ENCODE assay signal across 13 cellular contexts in genomic region chr4:17595471-17596005, GRCh38. TPM values are rescaled to one million over a fixed set of nuclear protein-coding genes. Genes with fewer than 3 reads are reported as not detected.
DNase-seq lines count a peak whose midpoint lies in the region; ATAC-seq, FAIRE-seq and TF ChIP-seq lines count a peak whose summit lies in the region.
"Had no signal": no experiment of that assay in that cellular context is flagged by ENCODE, and none has a peak within 500 bp of the region (broad histone marks: within the 10 kb centered on the region; RNA-seq: fewer than 3 reads in every experiment).

No MANE protein-coding gene starts in this region.

- H3K18ac ChIP-seq in H9 (ENCODE audit: insufficient read length, low read depth, low read length), result no peak overlapping the region

- H3K27me3 Mint-ChIP-seq in H9 (ENCODE audit: low read depth), result no peaks in the 10 kb centered on the region
- H3K27me3 Mint-ChIP-seq: type B pancreatic cell had no signal

- H3K27me3 ChIP-seq in right lobe of liver, result no peaks in the 10 kb centered on the region
- H3K27me3 ChIP-seq in HepG2 (ENCODE audit: control insufficient read depth in 1 of 2, insufficient read depth in 2 of 2, low read length in 2 of 2), result no peaks in the 10 kb centered on the region
- H3K27me3 ChIP-seq in H9 (ENCODE audit: insufficient read depth, low read length), result no peaks in the 10 kb centered on the region
- H3K27me3 ChIP-seq: adrenal gland had no signal

- H3K36me3 ChIP-seq in right lobe of liver (peaks cover 16 to 96% (median 47%) of the 10 kb centered on the region in 4 donors), HepG2 (replicated peaks in 1 of 2; ENCODE audit: control insufficient read depth in 1 of 2, insufficient read depth in 2 of 2, low read length in 2 of 2) (peaks cover 32 to 83% of the 10 kb centered on the region in 2 experiments)

- H4K20me1 ChIP-seq in HepG2 (ENCODE audit: insufficient read depth, low read length) (no peaks in the 10 kb centered on the region), H9 (ENCODE audit: control insufficient read depth, insufficient read depth, insufficient read length) (no peaks in the 10 kb centered on the region)

- H3K56ac ChIP-seq in H9 (ENCODE audit: insufficient read length, low read depth, low read length), result no peak overlapping the region

- no peak overlapping the region for H2AK5ac ChIP-seq in H9 (ENCODE audit: insufficient read length, low read length)

- in situ Hi-C loops in HepG2 (cut with HindIII; ENCODE audit: extremely low pct_ligation_motif_present, low pct_unique_long_range_greater_than_20kb), result no loop called here

- H3K9ac ChIP-seq in HepG2 (ENCODE audit: insufficient read depth, low read depth, low read length) (no peak overlapping the region), H9 (ENCODE audit: extremely low read depth, insufficient read length, low read length) (no peak overlapping the region)

- H4K8ac ChIP-seq in H9 (replicated peaks; ENCODE audit: insufficient read length, low read depth, low read length), result no peak overlapping the region

- H3K79me2 ChIP-seq in HepG2 (ENCODE audit: insufficient read depth, low read length) (peaks cover 6% of the 10 kb centered on the region), H9 (ENCODE audit: insufficient read depth, low read length) (no peaks in the 10 kb centered on the region)

- no peak overlapping the region for H2BK15ac ChIP-seq in H9 (ENCODE audit: low read depth, low read length)

- no peak overlapping the region for H2BK5ac ChIP-seq in H9 (ENCODE audit: insufficient read length, low read length)

- H3K9me3 ChIP-seq in right lobe of liver, result no peaks in the 10 kb centered on the region
- H3K9me3 ChIP-seq in HepG2 (ENCODE audit: low read length), result no peaks in the 10 kb centered on the region
- no peaks in the 10 kb centered on the region for H3K9me3 ChIP-seq in H9 (ENCODE audit: control insufficient read depth, low read depth, low read length)
- H3K9me3 ChIP-seq: adrenal gland had no signal

- H3K4me2 ChIP-seq in HepG2 (ENCODE audit: low read depth, low read length), result no peak overlapping the region
- no peak overlapping the region for H3K4me2 ChIP-seq in H9 (ENCODE audit: insufficient read depth, insufficient read length, low read length)

- 66% methylated on average over 6 of the region's 6 CpGs for WGBS in right lobe of liver (ENCODE audit: insufficient coverage, low coverage, low lambda C conversion rate, missing lambda C conversion rate)
- WGBS in HepG2 (ENCODE audit: low lambda C conversion rate), result 96% methylated on average over 6 of the region's 6 CpGs
- WGBS in H9 (ENCODE audit: extremely low coverage, insufficient read length, low lambda C conversion rate), result no CpG with 5 or more reads among the region's 6 CpGs

- POLR2A ChIA-PET in HepG2 (lab: Yijun Ruan, JAX), result interaction anchor here (1.5 kb wide), 1 partner anchor 37 kb away, joined by 3 read pairs; no protein-coding TSS in a partner anchor

- H3T11ph ChIP-seq in H9 (ENCODE audit: low read length), result no peak overlapping the region

- H3K4me1 ChIP-seq in right lobe of liver, result no peaks in the 10 kb centered on the region
- 0 out of 2 replicates have a peak, but pooled peaks cover 10% of the 10 kb centered on the region for H3K4me1 ChIP-seq in HepG2 (ENCODE audit: insufficient read depth, low read length)
- H3K4me1 ChIP-seq in H9 (ENCODE audit: insufficient read depth, low read length), result no peaks in the 10 kb centered on the region
- H3K4me1 ChIP-seq: adrenal gland had no signal

- H3K4me3 ChIP-seq in right lobe of liver (no peak overlapping the region), HepG2 (replicated peaks in 1 of 3; ENCODE audit: insufficient read depth in 1 of 3, low read depth in 2 of 3, low read length in 3 of 3) (no peak overlapping the region)
- H3K4me3 ChIP-seq: adrenal gland had no signal

- H3K27ac Mint-ChIP-seq in H9, result no peak overlapping the region
- H3K27ac Mint-ChIP-seq: T-helper 1 cell treated with Interleukin-12 subunit alpha and Interleukin-12 subunit beta and Interleukin-4 antibody, amounts not matched to agents 30 μg/mL and 1 μg/mL, for 36 hours; type B pancreatic cell had no signal

- H2AFZ ChIP-seq in HepG2 (ENCODE audit: low read length), result no peak overlapping the region
- H2AFZ ChIP-seq in H9 (ENCODE audit: low read length), result no peak overlapping the region

- no peak overlapping the region for H2BK12ac ChIP-seq in H9 (ENCODE audit: insufficient read length, low read depth, low read length)

- TF ChIP-seq POLR2A in right lobe of liver (IDR thresholded peaks at IDR 0.05) (no peak), HepG2 (IDR thresholded peaks at IDR 0.05; ENCODE audit: insufficient read depth in 1 of 2, low read depth in 2 of 2, low read length in 2 of 2) (no peak)

- H4K5ac ChIP-seq in H9 (ENCODE audit: insufficient read length, low read depth, low read length), result no peak overlapping the region

- no peak overlapping the region for H3K4ac ChIP-seq in H9 (ENCODE audit: low read depth, low read length)

- no peaks in the 10 kb centered on the region for H3K9me3 Mint-ChIP-seq in H9
- H3K9me3 Mint-ChIP-seq: T-helper 1 cell treated with Interleukin-12 subunit alpha and Interleukin-12 subunit beta and Interleukin-4 antibody, amounts not matched to agents 30 μg/mL and 1 μg/mL, for 36 hours; type B pancreatic cell had no signal

- H3K4me3 Mint-ChIP-seq in H9, result no peak overlapping the region
- H3K4me3 Mint-ChIP-seq: T-helper 1 cell treated with Interleukin-12 subunit alpha and Interleukin-12 subunit beta and Interleukin-4 antibody, amounts not matched to agents 30 μg/mL and 1 μg/mL, for 36 hours; type B pancreatic cell had no signal

- H3K27ac ChIP-seq in right lobe of liver (no peak overlapping the region), HepG2 (ENCODE audit: extremely low read length, insufficient read depth, low read length) (no peak overlapping the region), H9 (ENCODE audit: insufficient read length, low read depth, low read length) (no peak overlapping the region)

- no peaks in the 10 kb centered on the region for H3K23me2 ChIP-seq in H9 (ENCODE audit: insufficient read length, low read depth, low read length, poor library complexity, severe bottlenecking)

- no peak overlapping the region for H2BK20ac ChIP-seq in H9 (ENCODE audit: low read depth, low read length, poor library complexity, severe bottlenecking)

- H4K91ac ChIP-seq in H9 (ENCODE audit: insufficient read length, low read depth, low read length), result no peak overlapping the region

- DNase-seq in right lobe of liver (no peak), HepG2 (ENCODE audit: low spot score) (no peak), MV-4-11 (lab: John Stamatoyannopoulos, UW) (peak; percentile 96), NCI-H1417 (lab: John Stamatoyannopoulos, UW) (no peak), H9 (no peak), SW480 (ENCODE audit: low spot score) (no peak), hypothalamus (lab: John Stamatoyannopoulos, UW) (no peak)
- DNase-seq: mesenchymal stem cell, NCI-H1694 treated with DMSO at 0.1 percent for 48 hours had no signal

- BruUV-seq in HepG2 (replicated peaks; lab: Mats Ljungman, UMichigan), result no TSS peak

- no peak for TF ChIP-seq RAD21 in HepG2 (CRISPR knock-in tag; IDR thresholded peaks at IDR 0.05)

- no peak for TF ChIP-seq CTCF in right lobe of liver (IDR thresholded peaks at IDR 0.05)
- no peak for TF ChIP-seq CTCF in HepG2 (CRISPR knock-in tag; IDR thresholded peaks at IDR 0.05)
- no peak for TF ChIP-seq CTCF in H9 (conservative IDR thresholded peaks at IDR 0.05)

- FAIRE-seq in HepG2 (lab: Jason Lieb, UNC), result no peak

- H2BK120ac ChIP-seq in H9 (ENCODE audit: low read depth, low read length, poor library complexity, severe bottlenecking), result no peak overlapping the region

- intact Hi-C loops in right lobe of liver (cut with DNase I), result no loop called here
- intact Hi-C loops in HepG2 (cut with micrococcal nuclease; ENCODE audit: unreplicated experiment), result loop anchor here (5.0 kb wide), 1 partner anchor 212 kb away; no protein-coding TSS in a partner anchor

- H3K79me1 ChIP-seq in H9 (ENCODE audit: insufficient read depth, low read depth, low read length, poor library complexity, severe bottlenecking), result no peaks in the 10 kb centered on the region

- H3K14ac ChIP-seq in H9 (ENCODE audit: insufficient read depth, low read length), result no peak overlapping the region

- CTCF ChIA-PET in HepG2 (lab: Yijun Ruan, JAX; ENCODE audit: low intra/inter-chr PET ratio, low total read pairs), result interaction anchor here (0.7 kb wide), 1 partner anchor 65 kb away, joined by 3 read pairs; no protein-coding TSS in a partner anchor

- H3K23ac ChIP-seq in H9 (ENCODE audit: insufficient read length, low read depth, low read length), result no peak overlapping the region

- TF ChIP-seq EP300 in HepG2 (IDR thresholded peaks at IDR 0.05; ENCODE audit: low read depth in 2 of 2, low read length in 2 of 2) (no peak), HepG2 (CRISPR knock-in tag; IDR thresholded peaks at IDR 0.05; ENCODE audit: borderline replicate concordance) (no peak)

- ATAC-seq in right lobe of liver (peak; percentile 23 to 70 (median 48)), HepG2 (no peak), HG02870 (IDR thresholded peaks at IDR 0.05; ENCODE audit: unreplicated experiment) (peak; percentile 71)

- no peaks in the 10 kb centered on the region for H3K4me1 Mint-ChIP-seq in H9

- peaks cover 26 to 63% (median 37%) of the 10 kb centered on the region in 3 experiments; a peak in 6 of 7 replicates for H3K36me3 Mint-ChIP-seq in H9 (ENCODE audit: insufficient read depth in 1 of 3, low read depth in 3 of 3)

RNA-seq across cellular contexts. Expression of gene LAP3, which starts 18.5 kb away (rescaled TPM):
- total RNA-seq in right lobe of liver (100 to 1,000 TPM in 4 of 6 experiments, 10 to 100 TPM in 2; 70.9 to 138 (median 102) TPM), HepG2 (2016; rRNA removed; fragmentation: Illumina TruSeq; extraction: Trizol) (125 and 177 TPM in 2 replicates), H9 (2021) (48.1 and 53.2 TPM in 2 replicates)
- 15.4 and 16.0 TPM in 2 replicates for total RNA-seq in HepG2 (2016; cell fraction: cytosol; rRNA removed; fragmentation: Illumina TruSeq; extraction: Trizol; ENCODE audit: low read depth)
- total RNA-seq in HepG2 (2016; cell fraction: insoluble cytoplasmic fraction; rRNA removed; fragmentation: Illumina TruSeq; extraction: Trizol), result 126 and 179 TPM in 2 replicates
- total RNA-seq in HepG2 (2016; cell fraction: membrane; rRNA removed; fragmentation: Illumina TruSeq; extraction: Trizol), result 26.0 and 30.3 TPM in 2 replicates
- total RNA-seq in HepG2 (2016; cell fraction: nucleus; rRNA removed; fragmentation: Illumina TruSeq; extraction: Trizol), result 64.4 and 68.5 TPM in 2 replicates
- 90.5 and 106 TPM in 2 replicates for polyA plus RNA-seq in HepG2 (2011; rRNA removed)
- polyA plus RNA-seq in HepG2 (2011; cell fraction: cytosol; rRNA removed), result 74.5 and 100 TPM in 2 replicates
- 37.3 and 46.1 TPM in 2 replicates for polyA plus RNA-seq in HepG2 (2011; cell fraction: nucleus; rRNA removed)
- 128 and 190 TPM in 2 replicates for polyA plus RNA-seq in HepG2 (2012)
- 10.5 and 11.8 TPM in 2 replicates for polyA plus RNA-seq in HepG2 (2016; cell fraction: cytosol; fragmentation: Illumina TruSeq; extraction: Trizol; ENCODE audit: low read depth)
- 153 and 156 TPM in 2 replicates for polyA plus RNA-seq in HepG2 (2016; cell fraction: insoluble cytoplasmic fraction; fragmentation: Illumina TruSeq; extraction: Trizol; ENCODE audit: low read depth)
- polyA plus RNA-seq in HepG2 (2016; cell fraction: membrane; fragmentation: Illumina TruSeq; extraction: Trizol; ENCODE audit: low read depth), result 17.8 and 21.9 TPM in 2 replicates
- 62.6 and 62.9 TPM in 2 replicates for polyA plus RNA-seq in HepG2 (2016; cell fraction: nucleus; fragmentation: Illumina TruSeq; extraction: Trizol; ENCODE audit: insufficient read depth, low read depth)
- polyA minus RNA-seq in HepG2 (2011; rRNA and poly(A)+ RNA removed; ENCODE audit: low replicate concordance), result 16.6 and 36.0 TPM in 2 replicates
- 59.6 and 67.2 TPM in 2 replicates for polyA minus RNA-seq in HepG2 (2011; cell fraction: cytosol; rRNA and poly(A)+ RNA removed)
- polyA minus RNA-seq in HepG2 (2011; cell fraction: nucleus; rRNA and poly(A)+ RNA removed), result 98.4 and 124 TPM in 2 replicates

RNA-seq across cellular contexts. Expression of gene MED28, which starts 18.9 kb away (rescaled TPM):
- total RNA-seq in right lobe of liver, result 10 to 100 TPM in 4 of 6 experiments, 1 to 10 TPM in 2; 3.8 to 18.6 (median 15.3) TPM
- 65.7 and 96.5 TPM in 2 replicates for total RNA-seq in HepG2 (2016; rRNA removed; fragmentation: Illumina TruSeq; extraction: Trizol)
- 21.4 and 22.2 TPM in 2 replicates for total RNA-seq in HepG2 (2016; cell fraction: cytosol; rRNA removed; fragmentation: Illumina TruSeq; extraction: Trizol; ENCODE audit: low read depth)
- total RNA-seq in HepG2 (2016; cell fraction: insoluble cytoplasmic fraction; rRNA removed; fragmentation: Illumina TruSeq; extraction: Trizol), result 71.1 and 96.7 TPM in 2 replicates
- total RNA-seq in HepG2 (2016; cell fraction: membrane; rRNA removed; fragmentation: Illumina TruSeq; extraction: Trizol), result 29.2 and 38.3 TPM in 2 replicates
- total RNA-seq in HepG2 (2016; cell fraction: nucleus; rRNA removed; fragmentation: Illumina TruSeq; extraction: Trizol), result 32.7 and 37.6 TPM in 2 replicates
- 41.3 and 42.8 TPM in 2 replicates for polyA plus RNA-seq in HepG2 (2011; rRNA removed)
- 10.0 and 12.5 TPM in 2 replicates for polyA plus RNA-seq in HepG2 (2011; cell fraction: cytosol; rRNA removed)
- polyA plus RNA-seq in HepG2 (2011; cell fraction: nucleus; rRNA removed), result 11.8 and 17.0 TPM in 2 replicates
- 52.1 and 53.1 TPM in 2 replicates for polyA plus RNA-seq in HepG2 (2012)
- 23.2 and 23.3 TPM in 2 replicates for polyA plus RNA-seq in HepG2 (2016; cell fraction: cytosol; fragmentation: Illumina TruSeq; extraction: Trizol; ENCODE audit: low read depth)
- polyA plus RNA-seq in HepG2 (2016; cell fraction: insoluble cytoplasmic fraction; fragmentation: Illumina TruSeq; extraction: Trizol; ENCODE audit: low read depth), result 120 and 122 TPM in 2 replicates
- polyA plus RNA-seq in HepG2 (2016; cell fraction: membrane; fragmentation: Illumina TruSeq; extraction: Trizol; ENCODE audit: low read depth), result 29.7 and 44.8 TPM in 2 replicates
- polyA plus RNA-seq in HepG2 (2016; cell fraction: nucleus; fragmentation: Illumina TruSeq; extraction: Trizol; ENCODE audit: insufficient read depth, low read depth), result 33.6 and 40.5 TPM in 2 replicates
- polyA minus RNA-seq in HepG2 (2011; rRNA and poly(A)+ RNA removed; ENCODE audit: low replicate concordance), result 14.1 and 27.0 TPM in 2 replicates
- polyA minus RNA-seq in HepG2 (2011; cell fraction: cytosol; rRNA and poly(A)+ RNA removed), result 42.5 and 48.0 TPM in 2 replicates
- polyA minus RNA-seq in HepG2 (2011; cell fraction: nucleus; rRNA and poly(A)+ RNA removed), result 39.9 and 41.6 TPM in 2 replicates
- total RNA-seq in H9 (2021), result 90.4 and 93.3 TPM in 2 replicates
